21 cellular contexts compared by ENCODE assay signal in the genomic region with DNA sequence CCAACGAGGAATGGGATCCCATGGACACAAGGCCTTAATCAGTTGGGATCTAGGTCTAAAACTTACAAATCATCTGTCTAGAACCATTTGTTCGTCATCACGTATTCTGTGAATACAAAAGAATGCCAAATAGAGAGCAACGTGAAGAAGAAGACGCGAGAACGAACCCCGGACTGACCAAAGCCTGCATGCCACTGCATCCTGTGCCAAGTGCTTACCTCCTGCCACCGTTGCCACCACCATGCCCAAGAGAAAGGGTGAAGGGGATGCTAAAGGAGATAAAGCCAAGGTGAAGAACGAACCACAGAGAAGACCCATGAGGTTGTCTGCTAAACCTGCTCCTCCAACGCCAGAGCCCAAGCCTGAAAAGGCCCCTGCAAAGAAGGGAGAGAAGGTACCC. TPM values are rescaled to one million over a fixed set of nuclear protein-coding genes. Genes with fewer than 3 reads are reported as not detected.
A peak's percentile ranks its signal among the peaks of the same experiment; 100 is the strongest.
DNase-seq lines count a peak whose midpoint lies in the region; ATAC-seq and TF ChIP-seq lines count a peak whose summit lies in the region.
"Had no signal": no experiment of that assay in that cellular context is flagged by ENCODE, and none has a peak within 500 bp of the region (broad histone marks: within the 10 kb centered on the region; RNA-seq: fewer than 3 reads in every experiment).

No MANE protein-coding gene starts in this region.

- peaks cover 3% of the 10 kb centered on the region for H3K36me3 Mint-ChIP-seq in T-helper 17 cell (ENCODE audit: low read depth)
- H3K36me3 Mint-ChIP-seq in activated naive CD4-positive, alpha-beta T cell treated with anti-CD3 and anti-CD28 coated beads, Interleukin-2, amount 10 ng/mL, durations not matched to agents 7 days and 5 days = peaks cover 8% of the 10 kb centered on the region
- peaks cover 9% of the 10 kb centered on the region in 2 donors for H3K36me3 Mint-ChIP-seq in CD4-positive, alpha-beta memory T cell

- H3K27ac ChIP-seq in neutrophil = peak overlapping the region; percentile 53
- no peak overlapping the region for H3K27ac ChIP-seq in CD4-positive, alpha-beta memory T cell (ENCODE audit: low read depth, low read length)
- H3K27ac ChIP-seq: parathyroid adenoma, sigmoid colon, uterus had no signal

- TF ChIP-seq CTCF in neutrophil (IDR thresholded peaks at IDR 0.05) = no peak

- no peaks in the 10 kb centered on the region for H3K9me3 ChIP-seq in T-helper 17 cell (ENCODE audit: control insufficient read depth, low read length, poor library complexity, severe bottlenecking)
- no peaks in the 10 kb centered on the region for H3K9me3 ChIP-seq in neutrophil
- H3K9me3 ChIP-seq in CD4-positive, alpha-beta memory T cell (ENCODE audit: control insufficient read depth in 1 of 2, low read length in 2 of 2) = no peaks in the 10 kb centered on the region
- H3K9me3 ChIP-seq: lower lobe of right lung, sigmoid colon, uterus had no signal

- H3K27ac Mint-ChIP-seq in T-helper 17 cell = peak overlapping the region; percentile 61
- H3K27ac Mint-ChIP-seq in activated naive CD4-positive, alpha-beta T cell treated with anti-CD3 and anti-CD28 coated beads, Interleukin-2, amount 10 ng/mL, durations not matched to agents 7 days and 5 days = no peak overlapping the region
- H3K27ac Mint-ChIP-seq in CD4-positive, alpha-beta memory T cell = peak overlapping the region in 2 of 7 donors; percentile 29 to 35
- H3K27ac Mint-ChIP-seq: activated CD4-positive, alpha-beta T cell treated with anti-CD3 and anti-CD28 coated beads for 36 hours had no signal

- peaks cover 14 to 24% of the 10 kb centered on the region in 2 experiments for H3K4me1 ChIP-seq in neutrophil (ENCODE audit: control insufficient read depth in 1 of 2, insufficient read depth in 1 of 2, low read depth in 1 of 2, low read length in 1 of 2)
- peaks cover 7% of the 10 kb centered on the region for H3K4me1 ChIP-seq in CD4-positive, alpha-beta memory T cell (ENCODE audit: insufficient read depth, low read length)
- H3K4me1 ChIP-seq: uterus had no signal

- H3K4me3 ChIP-seq in GM08714 (ENCODE audit: low read length) = peak overlapping the region; percentile 14; the same call in 1 of the 2 replicates
- no peak overlapping the region for H3K4me3 ChIP-seq in neutrophil (ENCODE audit: low read depth in 1 of 2, low read length in 1 of 2)
- H3K4me3 ChIP-seq in CD4-positive, alpha-beta memory T cell (ENCODE audit: low read length in 2 of 2) = no peak overlapping the region
- H3K4me3 ChIP-seq: lower lobe of right lung, sigmoid colon, SK-N-MC, uterus had no signal

- H3K9me3 Mint-ChIP-seq in activated naive CD4-positive, alpha-beta T cell treated with anti-CD3 and anti-CD28 coated beads, Interleukin-2, amount 10 ng/mL, durations not matched to agents 7 days and 5 days = no peaks in the 10 kb centered on the region
- no peaks in the 10 kb centered on the region for H3K9me3 Mint-ChIP-seq in CD4-positive, alpha-beta memory T cell

- no peaks in the 10 kb centered on the region for H3K27me3 Mint-ChIP-seq in T-helper 17 cell
- H3K27me3 Mint-ChIP-seq in activated naive CD4-positive, alpha-beta T cell treated with anti-CD3 and anti-CD28 coated beads, Interleukin-2, amount 10 ng/mL, durations not matched to agents 7 days and 5 days = no peaks in the 10 kb centered on the region
- no peaks in the 10 kb centered on the region for H3K27me3 Mint-ChIP-seq in CD4-positive, alpha-beta memory T cell
- H3K27me3 Mint-ChIP-seq: activated CD4-positive, alpha-beta T cell treated with anti-CD3 and anti-CD28 coated beads for 36 hours had no signal

- H3K36me3 ChIP-seq in neutrophil = peaks cover 5% of the 10 kb centered on the region
- no peaks in the 10 kb centered on the region for H3K36me3 ChIP-seq in CD4-positive, alpha-beta memory T cell (ENCODE audit: insufficient read depth, low read length)
- H3K36me3 ChIP-seq: sigmoid colon, uterus had no signal

- DNase-seq in T-helper 17 cell = no peak
- DNase-seq in stimulated activated CD4-positive, alpha-beta T cell treated with anti-CD3 and anti-CD28 coated beads, Interleukin-4, amount 100 ng/mL, for 1 hour = no peak
- DNase-seq in activated naive CD4-positive, alpha-beta T cell treated with anti-CD3 and anti-CD28 coated beads, Interleukin-2, amount 10 ng/mL, durations not matched to agents 7 days and 5 days = no peak
- DNase-seq in CD4-positive, alpha-beta memory T cell = no peak
- DNase-seq: activated CD4-positive, alpha-beta T cell treated with anti-CD3 and anti-CD28 coated beads for 36 hours; activated effector memory CD4-positive, alpha-beta T cell treated with anti-CD3 and anti-CD28 coated beads, Interleukin-2, amount 50 U/mL, for 16 hours; anterior cingulate cortex; effector CD8-positive, alpha-beta T cell; HCEC 1CT; lower lobe of right lung; NCI-H1417; NCI-H82; sigmoid colon; stimulated activated CD4-positive, alpha-beta T cell treated with anti-CD3 and anti-CD28 coated beads, Interleukin-1b, Interleukin-23, amount 100 ng/mL, for 48 hours; uterus had no signal

- ATAC-seq in GM21528 (IDR thresholded peaks at IDR 0.05; ENCODE audit: low FRiP score, unreplicated experiment) (peak; percentile 27), T-helper 17 cell (no peak), HG02642 (IDR thresholded peaks at IDR 0.05; ENCODE audit: poor library complexity, unreplicated experiment) (no peak)
- ATAC-seq: activated CD4-positive, alpha-beta T cell treated with anti-CD3 and anti-CD28 coated beads for 36 hours; lower lobe of right lung had no signal

- POLR2A ChIA-PET in CD4-positive, alpha-beta memory T cell (lab: Charles Lee; ENCODE audit: partially characterized antibody) = interaction anchor here (1.3 kb wide), 1 partner anchor 30 kb away, joined by 4 read pairs; the partner anchor contains the start of gene ITSN2

- intact Hi-C loops in CD4-positive, alpha-beta memory T cell (cut with micrococcal nuclease) = no loop called here

- CTCF ChIA-PET in activated naive CD4-positive, alpha-beta T cell treated with anti-CD3 and anti-CD28 coated beads, Interleukin-2, amount 10 ng/mL, durations not matched to agents 7 days and 5 days (lab: Charles Lee) = no interaction called here
- CTCF ChIA-PET in CD4-positive, alpha-beta memory T cell (lab: Charles Lee; ENCODE audit: partially characterized antibody) = interaction anchor here (1.2 kb wide), 1 partner anchor 34 kb away, joined by 3 read pairs; no protein-coding TSS in a partner anchor

- H3K4me1 Mint-ChIP-seq in T-helper 17 cell = peaks cover 32% of the 10 kb centered on the region
- H3K4me1 Mint-ChIP-seq in activated naive CD4-positive, alpha-beta T cell treated with anti-CD3 and anti-CD28 coated beads, Interleukin-2, amount 10 ng/mL, durations not matched to agents 7 days and 5 days = peaks cover 12% of the 10 kb centered on the region
- peaks cover 24 to 57% (median 40%) of the 10 kb centered on the region in 4 donors for H3K4me1 Mint-ChIP-seq in CD4-positive, alpha-beta memory T cell

- no peaks in the 10 kb centered on the region for H3K27me3 ChIP-seq in neutrophil
- H3K27me3 ChIP-seq in CD4-positive, alpha-beta memory T cell (ENCODE audit: insufficient read depth, low read length) = no peaks in the 10 kb centered on the region
- H3K27me3 ChIP-seq: sigmoid colon, uterus had no signal

- peak overlapping the region; percentile 41 for H3K4me3 Mint-ChIP-seq in T-helper 17 cell
- no peak overlapping the region for H3K4me3 Mint-ChIP-seq in activated naive CD4-positive, alpha-beta T cell treated with anti-CD3 and anti-CD28 coated beads, Interleukin-2, amount 10 ng/mL, durations not matched to agents 7 days and 5 days
- H3K4me3 Mint-ChIP-seq in CD4-positive, alpha-beta memory T cell = peak overlapping the region in 3 of 8 donors; percentile 31 to 39 (median 38)
- H3K4me3 Mint-ChIP-seq: activated CD4-positive, alpha-beta T cell treated with anti-CD3 and anti-CD28 coated beads for 36 hours had no signal

RNA-seq across cellular contexts. Expression of gene ITSN2, which starts 30.2 kb away (rescaled TPM):
- 10 to 100 TPM; 90.5 to 95.5 TPM for total RNA-seq in T-helper 17 cell
- total RNA-seq in CD4-positive, alpha-beta memory T cell = 100 to 1,000 TPM; 133 to 135 TPM
- polyA plus RNA-seq in CD4-positive, alpha-beta memory T cell = 10 to 100 TPM; 39.8 to 72.1 TPM
